ENCODE assay signal across 8 cellular contexts in the genomic region with DNA sequence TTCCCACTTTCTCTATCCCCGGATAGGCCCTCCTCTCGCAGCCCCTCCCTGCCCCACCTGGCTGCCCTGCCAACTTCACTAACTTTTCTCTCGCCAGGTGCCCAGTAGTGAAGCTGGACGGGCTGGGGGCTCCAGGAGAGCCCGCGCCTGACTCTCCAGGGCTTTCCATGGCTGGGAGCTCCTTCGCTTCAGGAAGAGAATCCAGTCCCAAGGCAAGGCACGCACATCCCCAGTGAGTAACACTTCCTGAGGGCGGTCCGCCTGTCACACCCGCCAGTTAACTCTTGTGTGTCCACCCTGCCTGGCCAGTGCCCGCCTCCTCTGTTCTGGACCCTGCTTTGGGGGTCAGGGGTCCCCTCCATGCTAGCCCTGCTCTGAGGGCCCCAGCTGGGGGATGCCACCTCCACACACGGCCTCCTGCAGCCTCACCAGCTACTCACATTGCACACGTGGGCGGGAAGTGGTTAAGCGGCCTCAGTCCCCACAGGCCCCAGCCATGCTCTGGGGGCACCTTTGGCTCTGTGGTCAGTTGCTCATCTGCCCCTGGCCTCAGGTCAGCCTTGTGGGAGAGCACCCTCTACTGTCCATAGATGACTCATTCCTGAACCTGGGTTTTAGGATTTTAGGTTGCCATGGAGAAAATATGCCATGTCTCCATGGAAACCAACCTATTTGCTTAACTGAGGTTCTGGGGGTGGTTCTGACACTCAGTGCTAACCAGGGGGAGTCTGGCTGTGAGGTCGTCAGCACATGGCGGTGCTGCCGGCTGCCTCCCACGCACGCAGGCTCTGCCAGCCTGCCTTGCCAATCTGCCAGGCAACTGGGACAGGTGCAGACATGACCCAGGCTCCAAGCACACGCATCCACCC. TPM values are rescaled to one million over a fixed set of nuclear protein-coding genes. Genes with fewer than 3 reads are reported as not detected.
DNase-seq lines count a peak whose midpoint lies in the region; ATAC-seq and TF ChIP-seq lines count a peak whose summit lies in the region.

A gene with protein sequence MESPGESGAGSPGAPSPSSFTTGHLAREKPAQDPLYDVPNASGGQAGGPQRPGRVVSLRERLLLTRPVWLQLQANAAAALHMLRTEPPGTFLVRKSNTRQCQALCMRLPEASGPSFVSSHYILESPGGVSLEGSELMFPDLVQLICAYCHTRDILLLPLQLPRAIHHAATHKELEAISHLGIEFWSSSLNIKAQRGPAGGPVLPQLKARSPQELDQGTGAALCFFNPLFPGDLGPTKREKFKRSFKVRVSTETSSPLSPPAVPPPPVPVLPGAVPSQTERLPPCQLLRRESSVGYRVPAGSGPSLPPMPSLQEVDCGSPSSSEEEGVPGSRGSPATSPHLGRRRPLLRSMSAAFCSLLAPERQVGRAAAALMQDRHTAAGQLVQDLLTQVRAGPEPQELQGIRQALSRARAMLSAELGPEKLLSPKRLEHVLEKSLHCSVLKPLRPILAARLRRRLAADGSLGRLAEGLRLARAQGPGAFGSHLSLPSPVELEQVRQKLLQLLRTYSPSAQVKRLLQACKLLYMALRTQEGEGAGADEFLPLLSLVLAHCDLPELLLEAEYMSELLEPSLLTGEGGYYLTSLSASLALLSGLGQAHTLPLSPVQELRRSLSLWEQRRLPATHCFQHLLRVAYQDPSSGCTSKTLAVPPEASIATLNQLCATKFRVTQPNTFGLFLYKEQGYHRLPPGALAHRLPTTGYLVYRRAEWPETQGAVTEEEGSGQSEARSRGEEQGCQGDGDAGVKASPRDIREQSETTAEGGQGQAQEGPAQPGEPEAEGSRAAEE (minus strand): TSS at position 201 of the 869 bp plus-strand sequence. CDS start 32 bp downstream, at position 169.

- H3K9me3 ChIP-seq in fibroblast of lung (ENCODE audit: control insufficient read depth, insufficient read depth, low read depth, low read length): no peaks in the 10 kb centered on the region
- no peaks in the 10 kb centered on the region for H3K9me3 ChIP-seq in muscle layer of duodenum (ENCODE audit: control insufficient read depth in 1 of 2, low read length in 2 of 2)
- H3K9me3 ChIP-seq in subcutaneous abdominal adipose tissue (ENCODE audit: control insufficient read depth in 5 of 5, low read length in 5 of 5): no peaks in the 10 kb centered on the region

- H3K9ac ChIP-seq in fibroblast of lung (ENCODE audit: insufficient read depth, low read length): peak within 1 kb of the TSS; percentile 99
- H3K9ac ChIP-seq in subcutaneous abdominal adipose tissue (ENCODE audit: low read length in 5 of 5): peak within 1 kb of the TSS in 3 of 5 donors; percentile 21 to 73 (median 68)

- H3K36me3 ChIP-seq in fibroblast of lung (ENCODE audit: control insufficient read depth, insufficient read depth, low read length) (peaks cover 52% of the 10 kb centered on the region), muscle layer of duodenum (ENCODE audit: control insufficient read depth in 1 of 2, insufficient read depth in 2 of 2, low read length in 2 of 2) (peaks cover 31 to 58% of the 10 kb centered on the region in 2 donors), subcutaneous abdominal adipose tissue (ENCODE audit: control insufficient read depth in 5 of 5, insufficient read depth in 5 of 5, low read length in 5 of 5) (peaks cover 0 to 60% (median 52%) of the 10 kb centered on the region in 5 donors)

- TF ChIP-seq CTCF in fibroblast of lung (conservative IDR thresholded peaks at IDR 0.05 in 1 of 2, IDR thresholded peaks at IDR 0.05 in 1 of 2; ENCODE audit: low read depth in 1 of 2, low read length in 2 of 2): peak in 1 of 2 donors; percentile 20

- no peaks in the 10 kb centered on the region for H4K20me1 ChIP-seq in fibroblast of lung (ENCODE audit: control insufficient read depth, extremely low read depth, insufficient read depth, low read length)

- H3K4me1 ChIP-seq in fibroblast of lung (ENCODE audit: control insufficient read depth, extremely low read depth, insufficient read depth, low read length): peaks cover 36% of the 10 kb centered on the region
- peaks cover 6 to 21% of the 10 kb centered on the region in 2 donors for H3K4me1 ChIP-seq in muscle layer of duodenum (ENCODE audit: control insufficient read depth in 1 of 2, insufficient read depth in 2 of 2, low read length in 2 of 2)
- H3K4me1 ChIP-seq in subcutaneous abdominal adipose tissue (ENCODE audit: control insufficient read depth in 5 of 5, insufficient read depth in 5 of 5, low read length in 5 of 5): peaks cover 0 to 27% (median 20%) of the 10 kb centered on the region in 5 donors

- H3K27me3 ChIP-seq in fibroblast of lung (ENCODE audit: control insufficient read depth, insufficient read depth, low read length): no peaks in the 10 kb centered on the region
- H3K27me3 ChIP-seq in muscle layer of duodenum (ENCODE audit: low read depth, low read length): no peaks in the 10 kb centered on the region
- H3K27me3 ChIP-seq in subcutaneous abdominal adipose tissue (ENCODE audit: control insufficient read depth in 5 of 5, insufficient read depth in 4 of 5, low read length in 5 of 5): peaks cover 0 to 7% (median 0%) of the 10 kb centered on the region in 5 donors

- H3K27ac ChIP-seq in fibroblast of lung (ENCODE audit: insufficient read depth, low read length): peak within 1 kb of the TSS; percentile 100
- H3K27ac ChIP-seq in muscle layer of duodenum (ENCODE audit: low read length): peak within 1 kb of the TSS; percentile 56
- H3K27ac ChIP-seq in subcutaneous abdominal adipose tissue (ENCODE audit: low read depth, low read length): peak within 1 kb of the TSS; percentile 37

- peaks cover 36% of the 10 kb centered on the region for H3K79me2 ChIP-seq in fibroblast of lung (ENCODE audit: control insufficient read depth, insufficient read depth, low read length)

- no peak within 1 kb of the TSS for H2AFZ ChIP-seq in fibroblast of lung (ENCODE audit: low read length)

- peak within 1 kb of the TSS; percentile 80 for H3K4me2 ChIP-seq in fibroblast of lung (ENCODE audit: extremely low read depth, insufficient read depth, low read length)

- ATAC-seq in HG02759 (IDR thresholded peaks at IDR 0.05; ENCODE audit: unreplicated experiment): peak; percentile 82

- H3K4me3 ChIP-seq in fibroblast of lung (replicated peaks in 1 of 4; ENCODE audit: control extremely low read depth in 1 of 4, insufficient read depth in 1 of 4, low read depth in 3 of 4, low read length in 4 of 4) (peak within 1 kb of the TSS; percentile 74 to 95 (median 83)), muscle layer of duodenum (ENCODE audit: low read depth in 1 of 2, low read length in 2 of 2) (peak within 1 kb of the TSS; percentile 76), subcutaneous abdominal adipose tissue (ENCODE audit: low read depth in 1 of 5, low read length in 5 of 5) (peak within 1 kb of the TSS; percentile 46 to 76 (median 62))

- peak; percentile 74 for DNase-seq in activated effector memory CD4-positive, alpha-beta T cell treated with anti-CD3 and anti-CD28 coated beads, Interleukin-2, amount 50 U/mL, for 16 hours
- no peak for DNase-seq in activated effector memory CD4-positive, alpha-beta T cell treated with Interleukin-2 at 50 U/mL for 16 hours
- peak; percentile 100 for DNase-seq in NCI-H226
- peak; percentile 71 for DNase-seq in activated T-cell treated with anti-CD3 and anti-CD28 coated beads for 48 hours (ENCODE audit: low read depth)
- peak; percentile 98 to 99 for DNase-seq in fibroblast of lung (ENCODE audit: low read depth in 2 of 2)

RNA-seq across cellular contexts. Expression of the gene that starts here (rescaled TPM):
- total RNA-seq in fibroblast of lung: 12.6 and 22.1 TPM in 2 replicates
- 6.3 and 10.6 TPM in 2 replicates for polyA plus RNA-seq in fibroblast of lung
- 20.1 and 38.9 TPM in 2 replicates for polyA plus RNA-seq in fibroblast of lung (2012)
- 11.7 and 30.8 TPM in 2 replicates for polyA minus RNA-seq in fibroblast of lung (ENCODE audit: low replicate concordance)

Comparison
In these comparisons a context has a peak if more than half of its experiments do, and no peak if none do; other contexts are left out.
1. H3K27ac ChIP-seq: peak in every context shown above with its lines; median percentile 100 in fibroblast of lung; 56 in muscle layer of duodenum; 37 in subcutaneous abdominal adipose tissue.